In genomic region chr16:79434097-79434496, GRCh38 we compare ENCODE assay signal across 37 cellular contexts.
"Had no signal": no experiment of that assay in that cellular context is flagged by ENCODE, and none has a peak within 500 bp of the region (broad histone marks: within the 10 kb centered on the region; RNA-seq: fewer than 3 reads in every experiment).

No MANE protein-coding gene starts in this region.

- H3K36me3 Mint-ChIP-seq: activated CD4-positive, alpha-beta memory T cell treated with anti-CD3 and anti-CD28 coated beads for 36 hours; activated naive CD4-positive, alpha-beta T cell treated with anti-CD3 and anti-CD28 coated beads, Interleukin-2, amount 50 U/mL, for 72 hours; activated naive CD8-positive, alpha-beta T cell treated with anti-CD3 and anti-CD28 coated beads for 36 hours; brain had no signal

- DNase-seq: activated B cell treated with CpG ODN at 0.5 μM for 24 hours; activated CD4-positive, alpha-beta memory T cell treated with anti-CD3 and anti-CD28 coated beads for 36 hours; activated CD4-positive, alpha-beta T cell treated with anti-CD3 and anti-CD28 coated beads for 4 hours; activated CD4-positive, alpha-beta T cell treated with anti-CD3 and anti-CD28 coated beads, Interleukin-2, amount 10 ng/mL, durations not matched to agents 24 days and 14 days; activated CD4-positive, alpha-beta T cell treated with anti-CD3 and anti-CD28 coated beads, Interleukin-2, amount 50 U/mL, for 1 hour; activated CD4-positive, alpha-beta T cell treated with anti-CD3 and anti-CD28 coated beads, Interleukin-2, amount 50 U/mL, for 4 hours; activated CD4-positive, CD25-positive, alpha-beta regulatory T cell treated with anti-CD3 and anti-CD28 coated beads, Interleukin-2, amount 50 U/mL, for 72 hours; activated CD8-positive, alpha-beta memory T cell treated with anti-CD3 and anti-CD28 coated beads, Interleukin-2, amount 50 U/mL, for 4 hours; activated CD8-positive, alpha-beta T cell treated with anti-CD3 and anti-CD28 coated beads for 36 hours; activated effector memory CD4-positive, alpha-beta T cell treated with anti-CD3 and anti-CD28 coated beads, Interleukin-2, amount 50 U/mL, for 16 hours; activated gamma-delta T cell treated with Interleukin-2 at 50 U/mL for 16 hours; activated naive CD4-positive, alpha-beta T cell; activated naive CD4-positive, alpha-beta T cell treated with anti-CD3 and anti-CD28 coated beads for 36 hours; activated naive CD4-positive, alpha-beta T cell treated with anti-CD3 and anti-CD28 coated beads, Interleukin-2, amount 50 U/mL, for 16 hours; activated naive CD8-positive, alpha-beta T cell treated with anti-CD3 and anti-CD28 coated beads for 36 hours; activated T-cell treated with anti-CD3 and anti-CD28 coated beads for 4 hours; activated T-cell treated with anti-CD3 and anti-CD28 coated beads, Interleukin-2, amount 50 U/mL, for 1 hour; activated T-cell treated with anti-CD3 and anti-CD28 coated beads, Interleukin-2, amount 50 U/mL, for 4 hours; activated T-cell treated with anti-CD3 and anti-CD28 coated beads, Interleukin-2, amount 50 U/mL, for 72 hours; adrenal gland; amniotic stem cell; aorta; caudate nucleus; cerebellar nuclear complex; T-helper 2 cell; T-helper 9 cell had no signal

- H3K36me3 ChIP-seq: adrenal gland, cardiac muscle cell had no signal

- H3K4me1 Mint-ChIP-seq: activated B cell treated with CpG ODN at 0.5 μM for 24 hours; activated CD4-positive, alpha-beta T cell treated with anti-CD3 and anti-CD28 coated beads, Interleukin-2, amount 10 ng/mL, durations not matched to agents 24 days and 14 days; activated naive CD8-positive, alpha-beta T cell treated with anti-CD3 and anti-CD28 coated beads for 36 hours; activated T-helper 17 cell treated with anti-CD3 and anti-CD28 coated beads, Interleukin-2, amount 50 U/mL, for 72 hours; central memory CD8-positive, alpha-beta T cell had no signal

- H3K27ac Mint-ChIP-seq: activated B cell treated with CpG ODN at 0.5 μM for 24 hours; activated CD4-positive, alpha-beta memory T cell treated with anti-CD3 and anti-CD28 coated beads for 36 hours; activated CD4-positive, alpha-beta T cell treated with anti-CD3 and anti-CD28 coated beads, Interleukin-2, amount 10 ng/mL, durations not matched to agents 24 days and 14 days; activated CD8-positive, alpha-beta T cell treated with anti-CD3 and anti-CD28 coated beads for 36 hours; activated naive CD4-positive, alpha-beta T cell treated with anti-CD3 and anti-CD28 coated beads for 36 hours; activated naive CD8-positive, alpha-beta T cell treated with anti-CD3 and anti-CD28 coated beads for 36 hours; activated T-cell treated with anti-CD3 and anti-CD28 coated beads, Interleukin-2, amount 50 U/mL, for 72 hours; activated T-helper 1 cell treated with anti-CD3 and anti-CD28 coated beads, Interleukin-12 subunit alpha, Interleukin-12 subunit beta, Interleukin-2, Interleukin-4 antibody, amounts not matched to agents 30 ng/mL and 10 ng/mL and 1 ng/mL, durations not matched to agents 14 hours and 24 hours and 36 hours; activated T-helper 17 cell treated with anti-CD3 and anti-CD28 coated beads, Interleukin-2, amount 50 U/mL, for 72 hours; brain; T-helper 1 cell treated with Interleukin-12 subunit alpha and Interleukin-12 subunit beta and Interleukin-4 antibody, amounts not matched to agents 30 μg/mL and 1 μg/mL, for 36 hours; T-helper 2 cell treated with Interferon-gamma antibody and Interleukin-4, amounts not matched to agents 5 μg/mL and 100 μg/mL, for 36 hours had no signal

- H3K4me3 Mint-ChIP-seq: activated B cell treated with CpG ODN at 0.5 μM for 24 hours; activated CD4-positive, alpha-beta memory T cell treated with anti-CD3 and anti-CD28 coated beads for 36 hours; activated CD4-positive, alpha-beta T cell treated with anti-CD3 and anti-CD28 coated beads, Interleukin-2, amount 10 ng/mL, durations not matched to agents 24 days and 14 days; activated CD8-positive, alpha-beta T cell treated with anti-CD3 and anti-CD28 coated beads for 36 hours; activated naive CD4-positive, alpha-beta T cell treated with anti-CD3 and anti-CD28 coated beads for 36 hours; activated naive CD8-positive, alpha-beta T cell treated with anti-CD3 and anti-CD28 coated beads for 36 hours; activated T-cell treated with anti-CD3 and anti-CD28 coated beads, Interleukin-2, amount 50 U/mL, for 4 hours; activated T-cell treated with anti-CD3 and anti-CD28 coated beads, Interleukin-2, amount 50 U/mL, for 72 hours; activated T-helper 1 cell treated with anti-CD3 and anti-CD28 coated beads, Interleukin-12 subunit alpha, Interleukin-12 subunit beta, Interleukin-2, Interleukin-4 antibody, amounts not matched to agents 30 ng/mL and 10 ng/mL and 1 ng/mL, durations not matched to agents 14 hours and 24 hours and 36 hours; activated T-helper 17 cell treated with anti-CD3 and anti-CD28 coated beads, Interleukin-2, amount 50 U/mL, for 72 hours; brain; central memory CD8-positive, alpha-beta T cell; T-helper 1 cell treated with Interleukin-12 subunit alpha and Interleukin-12 subunit beta and Interleukin-4 antibody, amounts not matched to agents 30 μg/mL and 1 μg/mL, for 36 hours; T-helper 2 cell treated with Interferon-gamma antibody and Interleukin-4, amounts not matched to agents 5 μg/mL and 100 μg/mL, for 36 hours had no signal

- H3K9me3 Mint-ChIP-seq: activated CD8-positive, alpha-beta T cell treated with anti-CD3 and anti-CD28 coated beads for 36 hours; activated naive CD4-positive, alpha-beta T cell treated with anti-CD3 and anti-CD28 coated beads, Interleukin-2, amount 50 U/mL, for 72 hours; activated naive CD8-positive, alpha-beta T cell treated with anti-CD3 and anti-CD28 coated beads for 36 hours; activated T-cell treated with anti-CD3 and anti-CD28 coated beads, Interleukin-2, amount 50 U/mL, for 4 hours; activated T-helper 17 cell treated with anti-CD3 and anti-CD28 coated beads, Interleukin-2, amount 50 U/mL, for 72 hours had no signal

- ATAC-seq: activated CD8-positive, alpha-beta T cell treated with anti-CD3 and anti-CD28 coated beads for 36 hours; activated naive CD4-positive, alpha-beta T cell treated with anti-CD3 and anti-CD28 coated beads, Interleukin-2, amount 50 U/mL, for 72 hours; activated T-cell treated with anti-CD3 and anti-CD28 coated beads, Interleukin-2, amount 50 U/mL, for 4 hours; activated T-cell treated with anti-CD3 and anti-CD28 coated beads, Interleukin-2, amount 50 U/mL, for 72 hours; activated T-helper 17 cell treated with anti-CD3 and anti-CD28 coated beads, Interleukin-2, amount 50 U/mL, for 72 hours had no signal

- H3K27ac ChIP-seq: adrenal gland, cardiac muscle cell, VCaP had no signal

- FAIRE-seq: bronchial epithelial cell, TTC549 had no signal

- H3K9me3 ChIP-seq: adrenal gland had no signal

- H3K4me3 ChIP-seq: adrenal gland, cardiac muscle cell had no signal

- H3K27me3 ChIP-seq: adrenal gland, cardiac muscle cell had no signal

- H3K4me1 ChIP-seq: adrenal gland had no signal

- H3K27me3 Mint-ChIP-seq: activated CD4-positive, alpha-beta memory T cell treated with anti-CD3 and anti-CD28 coated beads for 36 hours; activated CD4-positive, alpha-beta T cell treated with anti-CD3 and anti-CD28 coated beads, Interleukin-2, amount 10 ng/mL, durations not matched to agents 24 days and 14 days; activated CD8-positive, alpha-beta T cell treated with anti-CD3 and anti-CD28 coated beads for 36 hours; activated naive CD8-positive, alpha-beta T cell treated with anti-CD3 and anti-CD28 coated beads for 36 hours; activated T-helper 17 cell treated with anti-CD3 and anti-CD28 coated beads, Interleukin-2, amount 50 U/mL, for 72 hours; central memory CD8-positive, alpha-beta T cell had no signal
